In the genomic region with DNA sequence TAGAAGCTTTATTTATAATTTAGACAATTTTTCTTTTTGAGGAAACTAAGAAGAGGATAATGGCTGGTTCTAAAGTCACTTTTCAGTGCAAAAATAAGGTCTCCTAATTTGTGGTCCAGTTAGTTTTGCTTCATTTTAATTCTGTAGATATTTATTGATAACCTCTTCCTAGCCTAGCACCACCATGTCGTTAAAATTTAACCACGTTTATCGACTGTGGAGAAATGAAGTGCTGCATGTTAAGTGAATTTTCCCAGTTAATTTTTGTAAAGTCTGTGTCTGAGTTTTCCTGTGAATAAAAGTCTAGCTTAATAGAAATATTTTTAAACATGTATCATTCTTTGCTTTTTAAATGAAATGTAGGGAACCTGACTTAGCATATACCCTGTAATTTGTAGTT, we compare ENCODE assay signal across 1 cellular context.
TF ChIP-seq lines count a peak whose summit lies in the region.

No MANE protein-coding gene starts in this region.

TF ChIP-seq in HepG2, 621 proteins besides CTCF, POLR2A, EP300 and RAD21:
- TF ChIP-seq NFIB (CRISPR knock-in tag; IDR thresholded peaks at IDR 0.05; ENCODE audit: borderline replicate concordance), result no peak
- TF ChIP-seq, protein P1, sequence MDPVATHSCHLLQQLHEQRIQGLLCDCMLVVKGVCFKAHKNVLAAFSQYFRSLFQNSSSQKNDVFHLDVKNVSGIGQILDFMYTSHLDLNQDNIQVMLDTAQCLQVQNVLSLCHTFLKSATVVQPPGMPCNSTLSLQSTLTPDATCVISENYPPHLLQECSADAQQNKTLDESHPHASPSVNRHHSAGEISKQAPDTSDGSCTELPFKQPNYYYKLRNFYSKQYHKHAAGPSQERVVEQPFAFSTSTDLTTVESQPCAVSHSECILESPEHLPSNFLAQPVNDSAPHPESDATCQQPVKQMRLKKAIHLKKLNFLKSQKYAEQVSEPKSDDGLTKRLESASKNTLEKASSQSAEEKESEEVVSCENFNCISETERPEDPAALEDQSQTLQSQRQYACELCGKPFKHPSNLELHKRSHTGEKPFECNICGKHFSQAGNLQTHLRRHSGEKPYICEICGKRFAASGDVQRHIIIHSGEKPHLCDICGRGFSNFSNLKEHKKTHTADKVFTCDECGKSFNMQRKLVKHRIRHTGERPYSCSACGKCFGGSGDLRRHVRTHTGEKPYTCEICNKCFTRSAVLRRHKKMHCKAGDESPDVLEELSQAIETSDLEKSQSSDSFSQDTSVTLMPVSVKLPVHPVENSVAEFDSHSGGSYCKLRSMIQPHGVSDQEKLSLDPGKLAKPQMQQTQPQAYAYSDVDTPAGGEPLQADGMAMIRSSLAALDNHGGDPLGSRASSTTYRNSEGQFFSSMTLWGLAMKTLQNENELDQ (CRISPR knock-in tag; IDR thresholded peaks at IDR 0.05; ENCODE audit: borderline replicate concordance), result no peak
- TF ChIP-seq RXRB (CRISPR knock-in tag; IDR thresholded peaks at IDR 0.05; ENCODE audit: borderline replicate concordance), result no peak
- peak; percentile 2; the same call in 1 of the 2 replicates for TF ChIP-seq POGZ (CRISPR knock-in tag; IDR thresholded peaks at IDR 0.05)
- TF ChIP-seq SNAI1 (CRISPR knock-in tag; IDR thresholded peaks at IDR 0.05; ENCODE audit: borderline replicate concordance), result no peak
